17 cellular contexts compared by ENCODE assay signal in the genomic region with DNA sequence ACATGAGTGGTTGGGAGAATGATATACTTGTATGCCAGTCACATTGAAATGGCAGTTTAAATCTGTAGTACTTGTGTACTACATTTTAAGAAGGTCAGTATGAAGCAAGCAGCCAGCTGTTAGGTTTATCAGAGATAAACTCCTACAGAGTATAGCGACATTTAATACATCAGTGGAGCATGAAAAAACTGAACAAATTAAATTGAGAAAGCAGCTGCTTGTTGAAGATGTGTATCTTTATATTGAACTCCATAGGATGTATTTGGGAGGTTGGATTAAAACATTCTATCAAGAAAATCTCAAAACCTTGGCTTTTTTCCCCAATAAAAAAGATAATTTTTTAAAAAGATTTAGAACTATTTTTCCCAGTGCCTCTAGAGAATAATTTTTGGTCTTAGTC. TPM values are rescaled to one million over a fixed set of nuclear protein-coding genes. Genes with fewer than 3 reads are reported as not detected.
DNase-seq lines count a peak whose midpoint lies in the region; TF ChIP-seq lines count a peak whose summit lies in the region.
"Had no signal": no experiment of that assay in that cellular context is flagged by ENCODE, and none has a peak within 500 bp of the region (broad histone marks: within the 10 kb centered on the region; RNA-seq: fewer than 3 reads in every experiment).

No MANE protein-coding gene starts in this region.

- H3K27me3 ChIP-seq in BLaER1, result no peaks in the 10 kb centered on the region
- H3K27me3 ChIP-seq in Loucy (ENCODE audit: insufficient read depth, low read length, poor library complexity, severe bottlenecking), result no peaks in the 10 kb centered on the region

- peaks cover 23% of the 10 kb centered on the region for H3K9me3 Mint-ChIP-seq in nephron
- H3K9me3 Mint-ChIP-seq: CD4-positive, alpha-beta memory T cell; HFFc6 had no signal

- H3K4me1 ChIP-seq in BLaER1 (peaks cover 20% of the 10 kb centered on the region), Loucy (ENCODE audit: insufficient read depth, low read length, poor library complexity, severe bottlenecking) (peaks cover 18% of the 10 kb centered on the region)

- no peaks in the 10 kb centered on the region for H3K9me2 ChIP-seq in Loucy (replicated peaks; ENCODE audit: low read depth, low read length)

- H3K9ac ChIP-seq in BLaER1 (no peak overlapping the region), Loucy (ENCODE audit: low read depth, low read length, poor library complexity, severe bottlenecking) (no peak overlapping the region)

- no peak overlapping the region for H3K4me3 Mint-ChIP-seq in nephron
- H3K4me3 Mint-ChIP-seq: B cell; CD4-positive, alpha-beta memory T cell; HFFc6 had no signal

- H2AFZ ChIP-seq in Loucy (ENCODE audit: low read length), result no peak overlapping the region

- peaks cover 4% of the 10 kb centered on the region; the same call in 1 of the 2 replicates for H3F3A ChIP-seq in Loucy (ENCODE audit: low read depth)

- peak overlapping the region; percentile 42 to 64 (median 50) for H3K27ac Mint-ChIP-seq in nephron
- H3K27ac Mint-ChIP-seq: B cell; CD4-positive, alpha-beta memory T cell; HFFc6 had no signal

- H3K36me3 Mint-ChIP-seq in nephron (ENCODE audit: low read depth), result peaks cover 72% of the 10 kb centered on the region

- H3K4me2 ChIP-seq in BLaER1 (peak overlapping the region; percentile 43), Loucy (ENCODE audit: low read depth, low read length, poor library complexity, severe bottlenecking) (peak overlapping the region; percentile 18)

- H3K36me3 ChIP-seq in BLaER1, result peaks cover 73% of the 10 kb centered on the region
- peaks cover 46% of the 10 kb centered on the region; the same call in 1 of the 2 replicates for H3K36me3 ChIP-seq in Loucy (ENCODE audit: insufficient read depth, low read length)

- H3K9me3 ChIP-seq in BLaER1 (peaks cover 28% of the 10 kb centered on the region), Loucy (ENCODE audit: insufficient read depth, low read depth, low read length) (no peaks in the 10 kb centered on the region)

- H3K4me1 Mint-ChIP-seq in nephron, result peaks cover 37% of the 10 kb centered on the region

- H3K4me3 ChIP-seq in BLaER1 (no peak overlapping the region), Loucy (ENCODE audit: low read length, poor library complexity, severe bottlenecking) (no peak overlapping the region)

- H4K20me1 ChIP-seq in BLaER1 (peaks cover 26% of the 10 kb centered on the region), Loucy (ENCODE audit: insufficient read depth, low read length, poor library complexity, severe bottlenecking) (peaks cover 66% of the 10 kb centered on the region)

- no peak for TF ChIP-seq CTCF in Loucy (conservative IDR thresholded peaks at IDR 0.05; ENCODE audit: low read length)
- TF ChIP-seq CTCF in nephron (IDR thresholded peaks at IDR 0.05; ENCODE audit: unreplicated experiment in 3 of 3), result no peak

- peaks cover 67% of the 10 kb centered on the region for H3K79me2 ChIP-seq in Loucy (ENCODE audit: insufficient read depth, low read length)

- no peak overlapping the region for H3K27ac ChIP-seq in BLaER1
- H3K27ac ChIP-seq: C4-2B had no signal

- DNase-seq in SK-N-DZ (ENCODE audit: low spot score), result peak; percentile 8
- no peak for DNase-seq in HuH-7.5 (ENCODE audit: low spot score)
- DNase-seq in AG08395 (ENCODE audit: low spot score), result no peak
- no peak for DNase-seq in DMS153 (lab: John Stamatoyannopoulos, UW)
- DNase-seq: ACHN; CD4-positive, alpha-beta memory T cell; DMS53; GF-D8; HCEC 1CT; HFFc6; IMR-90; KBM-7 had no signal

- H3K27me3 Mint-ChIP-seq in nephron (ENCODE audit: low read depth), result no peaks in the 10 kb centered on the region
- H3K27me3 Mint-ChIP-seq: B cell; CD4-positive, alpha-beta memory T cell had no signal

RNA-seq across cellular contexts. Expression of gene PHF14, which starts 47.8 kb away (rescaled TPM):
- 56.7 and 60.2 TPM in 2 replicates for polyA plus RNA-seq in SK-N-DZ (2014; cell fraction: cytosol; rRNA removed)
- polyA plus RNA-seq in SK-N-DZ (2014; cell fraction: nucleus; rRNA removed), result 65.5 and 84.5 TPM in 2 replicates
